ENCODE assay signal across 10 cellular contexts in the genomic region with DNA sequence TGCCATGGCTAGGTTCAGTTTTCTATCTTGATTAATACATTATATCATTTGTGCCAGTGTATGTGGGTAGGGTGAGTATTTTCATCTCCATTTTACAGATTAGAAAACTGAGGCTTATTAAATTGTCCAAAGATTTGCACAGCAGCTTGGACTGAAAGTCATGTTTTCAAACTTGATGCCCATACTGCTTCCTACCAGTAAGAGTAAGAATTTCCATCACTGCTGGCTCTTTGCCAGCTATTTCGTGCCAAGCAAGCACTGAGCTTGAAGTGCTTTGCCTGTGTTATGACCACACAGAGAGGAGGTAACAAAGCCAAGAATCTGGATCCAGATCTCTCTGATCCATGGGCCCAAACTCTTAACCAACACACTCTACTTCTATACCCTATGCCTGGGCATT.
DNase-seq lines count a peak whose midpoint lies in the region; ATAC-seq, FAIRE-seq and TF ChIP-seq lines count a peak whose summit lies in the region.
"Had no signal": no experiment of that assay in that cellular context is flagged by ENCODE, and none has a peak within 500 bp of the region (broad histone marks: within the 10 kb centered on the region; RNA-seq: fewer than 3 reads in every experiment).

No MANE protein-coding gene starts in this region.

- H2AFZ ChIP-seq in K562 (ENCODE audit: low read depth, low read length): no peak overlapping the region

- H3K27ac Mint-ChIP-seq in CD8-positive, alpha-beta T cell: no peak overlapping the region

- H3K4me2 ChIP-seq in K562 (ENCODE audit: insufficient read depth, low read length): no peak overlapping the region

- no peak overlapping the region for H3K27ac ChIP-seq in K562 (ENCODE audit: extremely low read depth, low read depth, low read length)
- no peak overlapping the region for H3K27ac ChIP-seq in CD8-positive, alpha-beta T cell (ENCODE audit: low read depth, low read length)
- H3K27ac ChIP-seq: upper lobe of left lung had no signal

- no peaks in the 10 kb centered on the region for H3K27me3 ChIP-seq in K562 (ENCODE audit: control insufficient read depth in 2 of 2, insufficient read depth in 2 of 2, low read length in 2 of 2)
- H3K27me3 ChIP-seq in CD8-positive, alpha-beta T cell (ENCODE audit: insufficient read depth, low read length): no peaks in the 10 kb centered on the region
- H3K27me3 ChIP-seq: upper lobe of left lung had no signal

- no peaks in the 10 kb centered on the region for H3K9me3 Mint-ChIP-seq in CD8-positive, alpha-beta T cell

- H3K9me3 ChIP-seq in K562 (replicated peaks; ENCODE audit: control insufficient read depth, insufficient read depth, low read depth, low read length): no peaks in the 10 kb centered on the region; the same call in 1 of the 2 replicates
- no peaks in the 10 kb centered on the region for H3K9me3 ChIP-seq in CD8-positive, alpha-beta T cell (ENCODE audit: low read length)
- H3K9me3 ChIP-seq: upper lobe of left lung had no signal

- 0% methylated on average over 1 of the region's 1 CpG for WGBS in K562 (ENCODE audit: insufficient coverage, low coverage, missing lambda C conversion rate)
- WGBS in lower leg skin, 2 donors: 0 to 6% methylated on average over 1 of the region's 1 CpG

- H3K4me1 ChIP-seq in K562 (replicated peaks in 1 of 2; ENCODE audit: control insufficient read depth in 2 of 2, insufficient read depth in 2 of 2, low read length in 2 of 2): no peaks in the 10 kb centered on the region
- no peaks in the 10 kb centered on the region for H3K4me1 ChIP-seq in CD8-positive, alpha-beta T cell (ENCODE audit: insufficient read depth, low read length)

- no peaks in the 10 kb centered on the region for H3K36me3 ChIP-seq in K562 (ENCODE audit: control insufficient read depth, insufficient read depth, low read length)
- H3K36me3 ChIP-seq in CD8-positive, alpha-beta T cell (ENCODE audit: insufficient read depth, low read length): no peaks in the 10 kb centered on the region
- H3K36me3 ChIP-seq: upper lobe of left lung had no signal

- no peak for FAIRE-seq in K562 (lab: Jason Lieb, UNC)
- FAIRE-seq: colon had no signal

- POLR2A ChIA-PET in K562 (lab: Yijun Ruan, JAX): no interaction called here
- POLR2A ChIA-PET in CD8-positive, alpha-beta T cell (lab: Charles Lee): no interaction called here

- DNase-seq in DMS 273 treated with DMSO at 0.1 percent for 48 hours (lab: John Stamatoyannopoulos, UW) (peak; percentile 86), NCI-H1105 (lab: John Stamatoyannopoulos, UW) (peak; percentile 79), K562 (ENCODE audit: extremely low read depth in 1 of 4, low spot score in 3 of 4) (no peak), lower leg skin (ENCODE audit: low spot score in 2 of 2) (peak; percentile 81 to 89), D341Med (ENCODE audit: low spot score) (no peak), NCI-H82 treated with DMSO at 0.1 percent for 48 hours (lab: John Stamatoyannopoulos, UW; ENCODE audit: unreplicated experiment) (no peak)
- no peak for DNase-seq in CD8-positive, alpha-beta T cell

- H3K9me1 ChIP-seq in K562 (ENCODE audit: control insufficient read depth, insufficient read depth, low read length): no peaks in the 10 kb centered on the region

- ATAC-seq in K562 (no peak), HG02973 (IDR thresholded peaks at IDR 0.05; ENCODE audit: unreplicated experiment) (no peak)
- no peak for ATAC-seq in CD8-positive, alpha-beta T cell

- CTCF ChIA-PET in K562 (lab: Yijun Ruan, JAX; ENCODE audit: low intra/inter-chr PET ratio): no interaction called here
- CTCF ChIA-PET in CD8-positive, alpha-beta T cell (lab: Charles Lee): interaction anchor here (0.6 to 1.6 kb wide), 2 partner anchors 11 to 823 kb away, joined by 3 read pairs; no protein-coding TSS in a partner anchor

- TF ChIP-seq RAD21 in K562 (CRISPR knock-in tag; conservative IDR thresholded peaks at IDR 0.05 in 1 of 2, IDR thresholded peaks at IDR 0.05 in 1 of 2): no peak

- TF ChIP-seq POLR2A in K562 (conservative IDR thresholded peaks at IDR 0.05) (no peak), lower leg skin (IDR thresholded peaks at IDR 0.05) (no peak)

- no TSS peak for BruUV-seq in K562 (replicated peaks; lab: Mats Ljungman, UMichigan)

- TF ChIP-seq CTCF in K562 (IDR thresholded peaks at IDR 0.05 in 2 of 3, conservative IDR thresholded peaks at IDR 0.05 in 1 of 3; ENCODE audit: insufficient read depth in 2 of 3, low read depth in 1 of 3, low read length in 3 of 3): no peak
- no peak for TF ChIP-seq CTCF in lower leg skin (IDR thresholded peaks at IDR 0.05)
- TF ChIP-seq CTCF in CD8-positive, alpha-beta T cell (IDR thresholded peaks at IDR 0.05): no peak

- H3K27me3 Mint-ChIP-seq in CD8-positive, alpha-beta T cell (ENCODE audit: low read depth): no peaks in the 10 kb centered on the region

- H3K9ac ChIP-seq in K562 (ENCODE audit: insufficient read depth in 1 of 2, low read depth in 2 of 2, low read length in 2 of 2): no peak overlapping the region

- intact Hi-C loops in K562 (cut with micrococcal nuclease): no loop called here
- intact Hi-C loops in lower leg skin (cut with DNase I; ENCODE audit: low total_unique reads): no loop called here
- intact Hi-C loops in CD8-positive, alpha-beta T cell (cut with DNase I, micrococcal nuclease): no loop called here

- H3K79me2 ChIP-seq in K562 (ENCODE audit: control insufficient read depth, insufficient read depth, low read length): no peaks in the 10 kb centered on the region

- peaks cover 3% of the 10 kb centered on the region for H3K36me3 Mint-ChIP-seq in CD8-positive, alpha-beta T cell

- no peak overlapping the region for H3K4me3 Mint-ChIP-seq in CD8-positive, alpha-beta T cell

- no peaks in the 10 kb centered on the region for H3K4me1 Mint-ChIP-seq in CD8-positive, alpha-beta T cell (ENCODE audit: low read depth)

- no peak for TF ChIP-seq EP300 in K562 (IDR thresholded peaks at IDR 0.05; ENCODE audit: low read length)

- H4K20me1 ChIP-seq in K562 (replicated peaks; ENCODE audit: control insufficient read depth, insufficient read depth, low read length): no peaks in the 10 kb centered on the region

- H3K4me3 ChIP-seq in K562 (no peak overlapping the region), lower leg skin (ENCODE audit: low read depth, poor library complexity, severe bottlenecking) (no peak overlapping the region)
- H3K4me3 ChIP-seq in CD8-positive, alpha-beta T cell (ENCODE audit: low read depth, low read length): no peak overlapping the region
- H3K4me3 ChIP-seq: upper lobe of left lung had no signal

- in situ Hi-C loops in K562 (cut with MboI): no loop called here

TF ChIP-seq in K562, 482 proteins besides CTCF, POLR2A, EP300 and RAD21:
- TF ChIP-seq YY1 (IDR thresholded peaks at IDR 0.05; ENCODE audit: borderline replicate concordance in 1 of 3, control insufficient read depth in 1 of 3, extremely low read depth in 1 of 3, insufficient read depth in 3 of 3, insufficient read length in 1 of 3, insufficient replicate concordance in 2 of 3, low read depth in 1 of 3, low read length in 2 of 3) (no peak), NFIC (IDR thresholded peaks at IDR 0.05) (peak; percentile 31; the same call in 1 of the 2 replicates), ZNF224 (CRISPR knock-in tag; IDR thresholded peaks at IDR 0.05) (no peak)
- TF ChIP-seq, protein P1, sequence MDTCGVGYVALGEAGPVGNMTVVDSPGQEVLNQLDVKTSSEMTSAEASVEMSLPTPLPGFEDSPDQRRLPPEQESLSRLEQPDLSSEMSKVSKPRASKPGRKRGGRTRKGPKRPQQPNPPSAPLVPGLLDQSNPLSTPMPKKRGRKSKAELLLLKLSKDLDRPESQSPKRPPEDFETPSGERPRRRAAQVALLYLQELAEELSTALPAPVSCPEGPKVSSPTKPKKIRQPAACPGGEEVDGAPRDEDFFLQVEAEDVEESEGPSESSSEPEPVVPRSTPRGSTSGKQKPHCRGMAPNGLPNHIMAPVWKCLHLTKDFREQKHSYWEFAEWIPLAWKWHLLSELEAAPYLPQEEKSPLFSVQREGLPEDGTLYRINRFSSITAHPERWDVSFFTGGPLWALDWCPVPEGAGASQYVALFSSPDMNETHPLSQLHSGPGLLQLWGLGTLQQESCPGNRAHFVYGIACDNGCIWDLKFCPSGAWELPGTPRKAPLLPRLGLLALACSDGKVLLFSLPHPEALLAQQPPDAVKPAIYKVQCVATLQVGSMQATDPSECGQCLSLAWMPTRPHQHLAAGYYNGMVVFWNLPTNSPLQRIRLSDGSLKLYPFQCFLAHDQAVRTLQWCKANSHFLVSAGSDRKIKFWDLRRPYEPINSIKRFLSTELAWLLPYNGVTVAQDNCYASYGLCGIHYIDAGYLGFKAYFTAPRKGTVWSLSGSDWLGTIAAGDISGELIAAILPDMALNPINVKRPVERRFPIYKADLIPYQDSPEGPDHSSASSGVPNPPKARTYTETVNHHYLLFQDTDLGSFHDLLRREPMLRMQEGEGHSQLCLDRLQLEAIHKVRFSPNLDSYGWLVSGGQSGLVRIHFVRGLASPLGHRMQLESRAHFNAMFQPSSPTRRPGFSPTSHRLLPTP (IDR thresholded peaks at IDR 0.05; ENCODE audit: borderline replicate concordance, extremely low read depth, insufficient read length): no peak

Comparison
In these comparisons a context has a peak if more than half of its experiments do, and no peak if none do; other contexts are left out.
1. DNase-seq: peak in DMS 273 treated with DMSO at 0.1 percent for 48 hours (single experiment), NCI-H1105 (single experiment) and lower leg skin (2 of 2); none in K562 (0 of 4), D341Med (single experiment), CD8-positive, alpha-beta T cell (0 of 7) and NCI-H82 treated with DMSO at 0.1 percent for 48 hours (single experiment).